Comparison of ENCODE assay signal across 7 cellular contexts in the genomic region with DNA sequence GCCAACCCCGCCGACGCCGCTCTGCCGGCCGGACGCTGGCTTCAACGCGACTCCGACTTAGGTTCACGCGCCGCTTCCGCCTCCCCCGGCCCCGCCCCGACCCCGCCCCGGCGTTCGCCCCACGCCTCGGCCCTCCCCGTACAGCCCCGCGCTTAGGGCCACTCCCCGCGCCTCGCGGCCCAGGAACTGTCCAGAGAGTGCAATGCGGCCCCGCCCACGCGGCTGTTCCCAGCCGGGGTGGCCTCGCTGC. TPM values are rescaled to one million over a fixed set of nuclear protein-coding genes. Genes with fewer than 3 reads are reported as not detected.
DNase-seq lines count a peak whose midpoint lies in the region; ATAC-seq and TF ChIP-seq lines count a peak whose summit lies in the region.

A gene with protein sequence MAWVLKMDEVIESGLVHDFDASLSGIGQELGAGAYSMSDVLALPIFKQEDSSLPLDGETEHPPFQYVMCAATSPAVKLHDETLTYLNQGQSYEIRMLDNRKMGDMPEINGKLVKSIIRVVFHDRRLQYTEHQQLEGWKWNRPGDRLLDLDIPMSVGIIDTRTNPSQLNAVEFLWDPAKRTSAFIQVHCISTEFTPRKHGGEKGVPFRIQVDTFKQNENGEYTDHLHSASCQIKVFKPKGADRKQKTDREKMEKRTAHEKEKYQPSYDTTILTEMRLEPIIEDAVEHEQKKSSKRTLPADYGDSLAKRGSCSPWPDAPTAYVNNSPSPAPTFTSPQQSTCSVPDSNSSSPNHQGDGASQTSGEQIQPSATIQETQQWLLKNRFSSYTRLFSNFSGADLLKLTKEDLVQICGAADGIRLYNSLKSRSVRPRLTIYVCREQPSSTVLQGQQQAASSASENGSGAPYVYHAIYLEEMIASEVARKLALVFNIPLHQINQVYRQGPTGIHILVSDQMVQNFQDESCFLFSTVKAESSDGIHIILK (minus strand): TSS at position 78 of the 250 bp plus-strand sequence. CDS start 557 bp downstream, outside the sequence.

- CTCF ChIA-PET in activated CD8-positive, alpha-beta T cell treated with anti-CD3 and anti-CD28 coated beads for 36 hours (lab: Charles Lee) = interaction anchor here (1.3 kb wide), 1 partner anchor 67 kb away, joined by 5 read pairs; no protein-coding TSS in a partner anchor

- DNase-seq in activated CD8-positive, alpha-beta T cell treated with anti-CD3 and anti-CD28 coated beads for 36 hours = no peak
- no peak for DNase-seq in fibroblast of pulmonary artery (ENCODE audit: low read depth)
- peak; percentile 95 for DNase-seq in omental fat pad (ENCODE audit: low spot score)

- peak within 1 kb of the TSS; percentile 88 for H3K4me3 ChIP-seq in fibroblast of pulmonary artery (replicated peaks; ENCODE audit: low read depth, low read length)

- H3K27ac Mint-ChIP-seq in activated CD8-positive, alpha-beta T cell treated with anti-CD3 and anti-CD28 coated beads for 36 hours = peak within 1 kb of the TSS; percentile 100

- peak within 1 kb of the TSS; percentile 94 for H3K4me3 Mint-ChIP-seq in activated CD8-positive, alpha-beta T cell treated with anti-CD3 and anti-CD28 coated beads for 36 hours

- TF ChIP-seq CTCF in activated CD8-positive, alpha-beta T cell treated with anti-CD3 and anti-CD28 coated beads for 36 hours (IDR thresholded peaks at IDR 0.05) = no peak
- TF ChIP-seq CTCF in fibroblast of pulmonary artery (IDR thresholded peaks at IDR 0.05; ENCODE audit: low read length, missing control alignments) (no peak), omental fat pad (IDR thresholded peaks at IDR 0.05) (no peak)

- H3K36me3 Mint-ChIP-seq in activated CD8-positive, alpha-beta T cell treated with anti-CD3 and anti-CD28 coated beads for 36 hours (ENCODE audit: low read depth) = peaks cover 6% of the 10 kb centered on the region

- H3K4me1 Mint-ChIP-seq in activated CD8-positive, alpha-beta T cell treated with anti-CD3 and anti-CD28 coated beads for 36 hours (ENCODE audit: low read depth) = peaks cover 38% of the 10 kb centered on the region

- intact Hi-C loops in activated CD8-positive, alpha-beta T cell treated with anti-CD3 and anti-CD28 coated beads for 36 hours (cut with micrococcal nuclease) = no loop called here

- H3K9me3 Mint-ChIP-seq in activated CD8-positive, alpha-beta T cell treated with anti-CD3 and anti-CD28 coated beads for 36 hours = no peaks in the 10 kb centered on the region

- no peaks in the 10 kb centered on the region for H3K27me3 Mint-ChIP-seq in activated CD8-positive, alpha-beta T cell treated with anti-CD3 and anti-CD28 coated beads for 36 hours

- POLR2A ChIA-PET in activated CD8-positive, alpha-beta T cell treated with anti-CD3 and anti-CD28 coated beads for 36 hours (lab: Charles Lee) = interaction anchor here (1.0 to 3.0 kb wide), 4 partner anchors 10 to 359 kb away, joined by 3 to 15 read pairs (median 5); a partner anchor contains a TSS

- ATAC-seq in HG03280 (IDR thresholded peaks at IDR 0.05; ENCODE audit: unreplicated experiment) = peak; percentile 82
- ATAC-seq in activated CD8-positive, alpha-beta T cell treated with anti-CD3 and anti-CD28 coated beads for 36 hours = no peak
- ATAC-seq in omental fat pad (ENCODE audit: low FRiP score) = peak; percentile 97
- no peak for ATAC-seq in HG03565 (IDR thresholded peaks at IDR 0.05; ENCODE audit: unreplicated experiment)
- ATAC-seq in GM21360 (IDR thresholded peaks at IDR 0.05; ENCODE audit: unreplicated experiment) = no peak
- no peak for ATAC-seq in HG03432 (IDR thresholded peaks at IDR 0.05; ENCODE audit: unreplicated experiment)

RNA-seq across cellular contexts. Expression of the gene that starts here (rescaled TPM):
- total RNA-seq in activated CD8-positive, alpha-beta T cell treated with anti-CD3 and anti-CD28 coated beads for 36 hours = 10 to 100 TPM; 51.2 to 56.2 TPM
- 10 to 100 TPM; 45.6 to 77.0 (median 63.0) TPM for total RNA-seq in omental fat pad

Comparison
In these comparisons a context has a peak if more than half of its experiments do, and no peak if none do; other contexts are left out.
1. ATAC-seq: peak in HG03280 (single experiment) and omental fat pad (single experiment); none in activated CD8-positive, alpha-beta T cell treated with anti-CD3 and anti-CD28 coated beads for 36 hours (single experiment), HG03565 (single experiment), GM21360 (single experiment) and HG03432 (single experiment).